In genomic region chr4:76209876-76210275, GRCh38 we compare ENCODE assay signal across 14 cellular contexts. TPM values are rescaled to one million over a fixed set of nuclear protein-coding genes. Genes with fewer than 3 reads are reported as not detected.
DNase-seq lines count a peak whose midpoint lies in the region; ATAC-seq and TF ChIP-seq lines count a peak whose summit lies in the region.
"Had no signal": no experiment of that assay in that cellular context is flagged by ENCODE, and none has a peak within 500 bp of the region (broad histone marks: within the 10 kb centered on the region; RNA-seq: fewer than 3 reads in every experiment).

No MANE protein-coding gene starts in this region.

- peaks cover 81% of the 10 kb centered on the region for H3K79me2 ChIP-seq in fibroblast of lung (ENCODE audit: control insufficient read depth, insufficient read depth, low read length)

- H2AFZ ChIP-seq in fibroblast of lung (ENCODE audit: low read length): no peak overlapping the region

- DNase-seq in right atrium auricular region (ENCODE audit: low spot score): no peak
- DNase-seq in cardiac septum (ENCODE audit: low spot score): no peak
- no peak for DNase-seq in fibroblast of lung (ENCODE audit: low read depth in 2 of 2)
- DNase-seq in psoas muscle: no peak
- no peak for DNase-seq in vagina (ENCODE audit: extremely low spot score in 2 of 2)
- no peak for DNase-seq in stimulated activated naive CD4-positive, alpha-beta T cell treated with Interleukin-2 at 50 U/mL for 16 hours (lab: John Stamatoyannopoulos, UW)
- DNase-seq in NCI-H510A (lab: John Stamatoyannopoulos, UW): no peak
- no peak for DNase-seq in NCI-H69 (lab: John Stamatoyannopoulos, UW)
- DNase-seq: activated naive CD8-positive, alpha-beta T cell treated with anti-CD3 and anti-CD28 coated beads for 36 hours; DMS79; GOT3; NCI-H1436 treated with DMSO at 0.1 percent for 48 hours; NK-92 treated with Interleukin-12 subunit alpha and Interleukin-12 subunit beta, amount 100 ng/mL, for 24 hours; stimulated activated CD4-positive, alpha-beta T cell treated with anti-CD3 and anti-CD28 coated beads, Interleukin-2, amount 100 ng/mL, for 24 hours had no signal

- H3K36me3 ChIP-seq in right atrium auricular region (no peaks in the 10 kb centered on the region), fibroblast of lung (ENCODE audit: control insufficient read depth, insufficient read depth, low read length) (no peaks in the 10 kb centered on the region), psoas muscle (ENCODE audit: insufficient read depth in 1 of 2, low read depth in 1 of 2) (no peaks in the 10 kb centered on the region), vagina (no peaks in the 10 kb centered on the region)

- H3K27me3 ChIP-seq in right atrium auricular region (no peaks in the 10 kb centered on the region), fibroblast of lung (ENCODE audit: control insufficient read depth, insufficient read depth, low read length) (no peaks in the 10 kb centered on the region), psoas muscle (ENCODE audit: insufficient read depth in 3 of 3, low read length in 2 of 3) (no peaks in the 10 kb centered on the region), vagina (no peaks in the 10 kb centered on the region)

- H3K4me1 ChIP-seq in right atrium auricular region: peaks cover 0 to 88% of the 10 kb centered on the region in 2 donors
- H3K4me1 ChIP-seq in fibroblast of lung (ENCODE audit: control insufficient read depth, extremely low read depth, insufficient read depth, low read length): peaks cover 28% of the 10 kb centered on the region
- peaks cover 71% of the 10 kb centered on the region for H3K4me1 ChIP-seq in psoas muscle
- peaks cover 81% of the 10 kb centered on the region for H3K4me1 ChIP-seq in vagina

- H3K9ac ChIP-seq in fibroblast of lung (ENCODE audit: insufficient read depth, low read length): no peak overlapping the region

- no peak for TF ChIP-seq POLR2A in vagina (IDR thresholded peaks at IDR 0.05)

- H3K4me3 ChIP-seq in right atrium auricular region: no peak overlapping the region
- H3K4me3 ChIP-seq in fibroblast of lung (replicated peaks in 1 of 4; ENCODE audit: control extremely low read depth in 1 of 4, insufficient read depth in 1 of 4, low read depth in 3 of 4, low read length in 4 of 4): peak overlapping the region in 1 of 4 experiments; percentile 68
- H3K4me3 ChIP-seq in psoas muscle: peak overlapping the region; percentile 95
- H3K4me3 ChIP-seq in vagina: no peak overlapping the region

- intact Hi-C loops in cardiac septum (cut with DNase I) (loop anchor here (5.0 kb wide), 1 partner anchor 63 kb away; the partner anchor contains the start of gene NUP54), psoas muscle (cut with DNase I) (loop anchor here (5.0 kb wide), 3 partner anchors 32 to 97 kb away; partner anchors contain the start of genes NUP54 (in 1 of the 2) and STBD1 (in 1 of the 2)), vagina (cut with DNase I) (loop anchor here (5.0 to 10.0 kb wide), 3 partner anchors 63 to 535 kb away; partner anchors contain the start of genes NUP54 and STBD1)

- TF ChIP-seq CTCF in right atrium auricular region (IDR thresholded peaks at IDR 0.05) (no peak), fibroblast of lung (conservative IDR thresholded peaks at IDR 0.05 in 1 of 2, IDR thresholded peaks at IDR 0.05 in 1 of 2; ENCODE audit: low read depth in 1 of 2, low read length in 2 of 2) (no peak), psoas muscle (IDR thresholded peaks at IDR 0.05) (no peak), vagina (IDR thresholded peaks at IDR 0.05) (no peak)

- no peak for ATAC-seq in psoas muscle

- H3K9me3 ChIP-seq in right atrium auricular region (no peaks in the 10 kb centered on the region), fibroblast of lung (ENCODE audit: control insufficient read depth, insufficient read depth, low read depth, low read length) (no peaks in the 10 kb centered on the region), psoas muscle (no peaks in the 10 kb centered on the region), vagina (no peaks in the 10 kb centered on the region)

- WGBS in psoas muscle, 3 donors: 32 to 45% (median 33%) methylated on average over 4 of the region's 4 CpGs

- peak overlapping the region; percentile 58 for H3K4me2 ChIP-seq in fibroblast of lung (ENCODE audit: extremely low read depth, insufficient read depth, low read length)

- H4K20me1 ChIP-seq in fibroblast of lung (ENCODE audit: control insufficient read depth, extremely low read depth, insufficient read depth, low read length): no peaks in the 10 kb centered on the region

- H3K27ac ChIP-seq in right atrium auricular region: peak overlapping the region; percentile 98 to 99
- peak overlapping the region; percentile 73 for H3K27ac ChIP-seq in fibroblast of lung (ENCODE audit: insufficient read depth, low read length)
- peak overlapping the region; percentile 97 for H3K27ac ChIP-seq in psoas muscle
- H3K27ac ChIP-seq in vagina: peak overlapping the region; percentile 95

RNA-seq across cellular contexts. Expression of gene SCARB2, which starts 3.7 kb away (rescaled TPM):
- total RNA-seq in right atrium auricular region: 100 to 1,000 TPM in 1 of 2 donors, 10 to 100 TPM in 1; 86.4 to 103 TPM
- total RNA-seq in cardiac septum: 114 TPM
- 266 and 365 TPM in 2 replicates for total RNA-seq in fibroblast of lung
- polyA plus RNA-seq in fibroblast of lung: 149 and 195 TPM in 2 replicates
- 134 and 143 TPM in 2 replicates for polyA plus RNA-seq in fibroblast of lung (2012)
- 71.7 and 73.2 TPM in 2 replicates for polyA minus RNA-seq in fibroblast of lung (ENCODE audit: low replicate concordance)
- total RNA-seq in psoas muscle: 100 to 1,000 TPM; 109 to 199 (median 170) TPM
- polyA plus RNA-seq in psoas muscle: 100 to 1,000 TPM in 1 of 3 donors, 10 to 100 TPM in 2; 58.5 to 107 (median 81.7) TPM
- total RNA-seq in vagina: 156 TPM

RNA-seq across cellular contexts. Expression of gene FAM47E, which starts 41.6 kb away (rescaled TPM):
- total RNA-seq in right atrium auricular region (1 to 10 TPM; 1.0 to 2.2 TPM), cardiac septum (2.9 TPM), fibroblast of lung (0.99 and 1.0 TPM in 2 replicates), psoas muscle (1 to 10 TPM; 1.7 to 4.6 (median 3.2) TPM), vagina (0.49 TPM)
- polyA plus RNA-seq in fibroblast of lung (0.03 and 0.12 TPM in 2 replicates), psoas muscle (1 to 10 TPM; 1.2 to 2.6 (median 1.5) TPM)
- not detected in 2 replicates for polyA plus RNA-seq in fibroblast of lung (2012)
- not detected in 2 replicates for polyA minus RNA-seq in fibroblast of lung (ENCODE audit: low replicate concordance)
- total RNA-seq: activated naive CD8-positive, alpha-beta T cell treated with anti-CD3 and anti-CD28 coated beads for 36 hours had no signal
